ENCODE assay signal across 23 cellular contexts in genomic region chr9:69513291-69513690, GRCh38.
"Had no signal": no experiment of that assay in that cellular context is flagged by ENCODE, and none has a peak within 500 bp of the region (broad histone marks: within the 10 kb centered on the region; RNA-seq: fewer than 3 reads in every experiment).

No MANE protein-coding gene starts in this region.

- FAIRE-seq: endothelial cell of umbilical vein, keratinocyte, pancreas had no signal

- H3K9me3 ChIP-seq: pancreas, psoas muscle, suprapubic skin, tibial nerve had no signal

- H3K27ac ChIP-seq: pancreas, psoas muscle, suprapubic skin, tibial nerve had no signal

- DNase-seq: activated CD4-positive, alpha-beta T cell treated with anti-CD3 and anti-CD28 coated beads for 4 hours; activated CD4-positive, alpha-beta T cell treated with anti-CD3 and anti-CD28 coated beads, Interleukin-2, amount 50 U/mL, for 4 hours; activated naive CD4-positive, alpha-beta T cell; activated T-cell treated with anti-CD3 and anti-CD28 coated beads for 4 hours; activated T-cell treated with anti-CD3 and anti-CD28 coated beads, Interleukin-2, amount 50 U/mL, for 72 hours; anterior cingulate cortex; cortex of kidney; effector memory CD8-positive, alpha-beta T cell; foreskin fibroblast; head of caudate nucleus; hippocampal formation; left colon; naive thymus-derived CD4-positive, alpha-beta T cell; nucleus accumbens; pancreas; psoas muscle; right cardiac atrium; stimulated activated naive CD4-positive, alpha-beta T cell had no signal

- H3K4me3 ChIP-seq: pancreas, psoas muscle, suprapubic skin, tibial nerve had no signal

- H3K27me3 ChIP-seq: pancreas, suprapubic skin, tibial nerve had no signal

- ATAC-seq: activated naive CD4-positive, alpha-beta T cell treated with anti-CD3 and anti-CD28 coated beads, Interleukin-2, amount 50 U/mL, for 72 hours; activated T-cell treated with anti-CD3 and anti-CD28 coated beads, Interleukin-2, amount 50 U/mL, for 72 hours; effector memory CD8-positive, alpha-beta T cell; left colon; naive thymus-derived CD4-positive, alpha-beta T cell; pancreas; psoas muscle; right cardiac atrium had no signal

- H3K36me3 ChIP-seq: pancreas had no signal

- H3K4me1 ChIP-seq: pancreas, psoas muscle, suprapubic skin, tibial nerve had no signal
